19 cellular contexts compared by ENCODE assay signal in genomic region chr16:74020086-74020670, GRCh38.
A peak's percentile ranks its signal among the peaks of the same experiment; 100 is the strongest.
DNase-seq lines count a peak whose midpoint lies in the region; ATAC-seq, FAIRE-seq and TF ChIP-seq lines count a peak whose summit lies in the region.
"Had no signal": no experiment of that assay in that cellular context is flagged by ENCODE, and none has a peak within 500 bp of the region (broad histone marks: within the 10 kb centered on the region; RNA-seq: fewer than 3 reads in every experiment).

No MANE protein-coding gene starts in this region.

- H3K14ac ChIP-seq in H1 (ENCODE audit: insufficient read length): no peak overlapping the region

- H3K56ac ChIP-seq in H1 (replicated peaks; ENCODE audit: insufficient read length, low read depth, low read length): no peak overlapping the region

- no peak overlapping the region; the same call in 1 of the 2 replicates for H3K4me3 ChIP-seq in GM23338
- no peak overlapping the region for H3K4me3 ChIP-seq in HAP-1
- no peak overlapping the region; a peak in 1 of 8 replicates for H3K4me3 ChIP-seq in H1 (ENCODE audit: extremely low read depth in 1 of 4, insufficient read depth in 2 of 4, low read depth in 3 of 4, low read length in 4 of 4)
- no peak overlapping the region for H3K4me3 ChIP-seq in neural progenitor cell
- no peak overlapping the region for H3K4me3 ChIP-seq in mammary epithelial cell (replicated peaks in 1 of 3; ENCODE audit: insufficient read depth in 1 of 3, low read depth in 2 of 3, low read length in 3 of 3)
- no peak overlapping the region for H3K4me3 ChIP-seq in esophagus squamous epithelium

- H3K27ac Mint-ChIP-seq in GM23338 (no peak overlapping the region), neural progenitor cell (no peak overlapping the region)
- H3K27ac Mint-ChIP-seq: CD4-positive, CD25-positive, alpha-beta regulatory T cell; CD8-positive, alpha-beta memory T cell had no signal

- H3K36me3 Mint-ChIP-seq in GM23338 (ENCODE audit: low read depth) (no peaks in the 10 kb centered on the region), neural progenitor cell (no peaks in the 10 kb centered on the region)
- H3K36me3 Mint-ChIP-seq: CD4-positive, CD25-positive, alpha-beta regulatory T cell; CD8-positive, alpha-beta memory T cell had no signal

- H2BK120ac ChIP-seq in H1 (replicated peaks; ENCODE audit: low read depth, low read length): no peak overlapping the region

- H2AK5ac ChIP-seq in H1 (ENCODE audit: low read depth, low read length): no peak overlapping the region

- H3K27ac ChIP-seq in GM23338 (ENCODE audit: low read depth): no peak overlapping the region
- no peak overlapping the region for H3K27ac ChIP-seq in H1 (ENCODE audit: low read depth, low read length)
- no peak overlapping the region for H3K27ac ChIP-seq in neural progenitor cell
- no peak overlapping the region for H3K27ac ChIP-seq in mammary epithelial cell (ENCODE audit: insufficient read depth, low read depth, low read length)
- H3K27ac ChIP-seq in esophagus squamous epithelium: no peak overlapping the region

- no peak overlapping the region for H2BK5ac ChIP-seq in H1 (ENCODE audit: low read depth, low read length)

- 43% methylated on average over 4 of the region's 4 CpGs; no CpG with 5 or more reads in 1 of the 2 experiments for WGBS in H1 (ENCODE audit: extremely low coverage in 1 of 2, insufficient coverage in 1 of 2, insufficient read length in 1 of 2, insufficient replicate concordance in 2 of 2, low coverage in 1 of 2, low lambda C conversion rate in 2 of 2, missing lambda C conversion rate in 1 of 2), 2 experiments
- 56% methylated on average over 4 of the region's 4 CpGs for WGBS in mammary epithelial cell (ENCODE audit: low coverage, missing lambda C conversion rate)
- WGBS in esophagus squamous epithelium, 2 donors: 42 to 58% methylated on average over 4 of the region's 4 CpGs

- peaks cover 3% of the 10 kb centered on the region; the same call in 1 of the 2 replicates for H3K9me2 ChIP-seq in GM23338 (ENCODE audit: insufficient read depth)

- dilution Hi-C loops in mammary epithelial cell (cut with HindIII; ENCODE audit: low sequenced_read_pairs): no loop called here

- DNase-seq in GM23338 (ENCODE audit: low spot score) (peak; percentile 45), HAP-1 (ENCODE audit: low spot score in 2 of 2) (peak; percentile 86 to 99), H1 (ENCODE audit: low read depth in 1 of 2, low spot score in 2 of 2) (no peak), neural progenitor cell (ENCODE audit: low spot score) (peak; percentile 77), mammary epithelial cell (no peak), esophagus squamous epithelium (lab: John Stamatoyannopoulos, UW) (no peak)
- DNase-seq: BE2C; C1 segment of cervical spinal cord; Caco-2; CD4-positive, CD25-positive, alpha-beta regulatory T cell; CD8-positive, alpha-beta memory T cell; DMS79; GDM1; KG1 had no signal

- H3K23ac ChIP-seq in H1 (ENCODE audit: insufficient read length): no peak overlapping the region

- intact Hi-C loops in mammary epithelial cell (cut with micrococcal nuclease) (no loop called here), esophagus squamous epithelium (cut with DNase I) (no loop called here)

- H3K4me1 ChIP-seq in GM23338 (ENCODE audit: insufficient read depth): peaks cover 21% of the 10 kb centered on the region
- peaks cover 25% of the 10 kb centered on the region for H3K4me1 ChIP-seq in HAP-1
- H3K4me1 ChIP-seq in H1 (replicated peaks in 1 of 4; ENCODE audit: control insufficient read depth in 3 of 4, insufficient read depth in 4 of 4, low read length in 3 of 4): peaks cover 0 to 8% (median 4%) of the 10 kb centered on the region in 4 experiments; a peak in 3 of 7 replicates
- H3K4me1 ChIP-seq in neural progenitor cell: peaks cover 36% of the 10 kb centered on the region
- no peaks in the 10 kb centered on the region for H3K4me1 ChIP-seq in mammary epithelial cell (ENCODE audit: insufficient read depth, low read length)
- no peaks in the 10 kb centered on the region for H3K4me1 ChIP-seq in esophagus squamous epithelium
- H3K4me1 ChIP-seq: BE2C, Caco-2 had no signal

- no peaks in the 10 kb centered on the region for H3K36me3 ChIP-seq in GM23338 (ENCODE audit: insufficient read depth)
- no peaks in the 10 kb centered on the region for H3K36me3 ChIP-seq in HAP-1 (replicated peaks)
- H3K36me3 ChIP-seq in H1 (ENCODE audit: control insufficient read depth in 2 of 4, insufficient read depth in 4 of 4, low read length in 3 of 4): no peaks in the 10 kb centered on the region
- H3K36me3 ChIP-seq in neural progenitor cell: no peaks in the 10 kb centered on the region
- H3K36me3 ChIP-seq in mammary epithelial cell (ENCODE audit: insufficient read depth, low read length): no peaks in the 10 kb centered on the region
- no peaks in the 10 kb centered on the region for H3K36me3 ChIP-seq in esophagus squamous epithelium
- H3K36me3 ChIP-seq: BE2C had no signal

- H3K9me3 Mint-ChIP-seq in GM23338 (no peaks in the 10 kb centered on the region), neural progenitor cell (peaks cover 3% of the 10 kb centered on the region)

- no peak overlapping the region for H2BK15ac ChIP-seq in H1 (ENCODE audit: low read length)

- TF ChIP-seq POLR2A in H1 (IDR thresholded peaks at IDR 0.05; ENCODE audit: control extremely low read depth in 1 of 2, low read depth in 2 of 2, low read length in 2 of 2) (no peak), esophagus squamous epithelium (IDR thresholded peaks at IDR 0.05) (no peak)

- H4K91ac ChIP-seq in H1 (replicated peaks; ENCODE audit: insufficient read length, low read length): no peak overlapping the region

- POLR2A ChIA-PET in H1 (lab: Charles Lee; ENCODE audit: partially characterized antibody): interaction anchor here (0.9 to 1.0 kb wide), 2 partner anchors 14 to 15 kb away, joined by 3 read pairs; no protein-coding TSS in a partner anchor

- H2BK20ac ChIP-seq in H1 (ENCODE audit: low read length): no peak overlapping the region

- no peaks in the 10 kb centered on the region for H3K9me3 ChIP-seq in HAP-1
- H3K9me3 ChIP-seq in H1 (ENCODE audit: insufficient read depth in 2 of 2, low read depth in 1 of 2, low read length in 1 of 2): no peaks in the 10 kb centered on the region; a peak in 1 of 4 replicates
- H3K9me3 ChIP-seq in neural progenitor cell (ENCODE audit: low read depth): no peaks in the 10 kb centered on the region
- no peaks in the 10 kb centered on the region for H3K9me3 ChIP-seq in mammary epithelial cell (replicated peaks; ENCODE audit: insufficient read depth, low read length)
- no peaks in the 10 kb centered on the region for H3K9me3 ChIP-seq in esophagus squamous epithelium
- H3K9me3 ChIP-seq: BE2C, Caco-2 had no signal

- FAIRE-seq in H1 (lab: Jason Lieb, UNC): no peak
- FAIRE-seq: D721Med, GM12892, GM18507, H54 had no signal

- TF ChIP-seq CTCF in GM23338 (conservative IDR thresholded peaks at IDR 0.05; ENCODE audit: low read depth in 2 of 2) (no peak), H1 (IDR thresholded peaks at IDR 0.05; ENCODE audit: control extremely low read depth in 1 of 3, insufficient read depth in 1 of 3, low read depth in 1 of 3, low read length in 3 of 3) (no peak), neural progenitor cell (IDR thresholded peaks at IDR 0.05) (no peak), mammary epithelial cell (conservative IDR thresholded peaks at IDR 0.05 in 1 of 2, IDR thresholded peaks at IDR 0.05 in 1 of 2; ENCODE audit: extremely low read depth in 1 of 2, insufficient read depth in 1 of 2, low read depth in 1 of 2, low read length in 2 of 2) (no peak), esophagus squamous epithelium (IDR thresholded peaks at IDR 0.05) (no peak)

- H3K18ac ChIP-seq in H1 (ENCODE audit: extremely low read depth, low read length): no peak overlapping the region

- H4K20me1 ChIP-seq in GM23338 (replicated peaks; ENCODE audit: insufficient read depth): no peaks in the 10 kb centered on the region
- H4K20me1 ChIP-seq in H1 (replicated peaks in 1 of 2; ENCODE audit: control insufficient read depth in 1 of 2, insufficient read depth in 2 of 2, low read length in 2 of 2): no peaks in the 10 kb centered on the region
- H4K20me1 ChIP-seq in neural progenitor cell (ENCODE audit: low read depth): no peaks in the 10 kb centered on the region
- no peaks in the 10 kb centered on the region for H4K20me1 ChIP-seq in mammary epithelial cell (ENCODE audit: insufficient read depth, low read length)

- H3K4ac ChIP-seq in H1 (replicated peaks; ENCODE audit: insufficient read length, low read depth, low read length): no peak overlapping the region

- no peak overlapping the region for H4K8ac ChIP-seq in H1 (ENCODE audit: extremely low read depth, insufficient read depth, low read length)

- H3K4me1 Mint-ChIP-seq in GM23338 (peaks cover 35% of the 10 kb centered on the region), neural progenitor cell (peaks cover 41% of the 10 kb centered on the region)
- H3K4me1 Mint-ChIP-seq: CD4-positive, CD25-positive, alpha-beta regulatory T cell; CD8-positive, alpha-beta memory T cell had no signal

- no TSS peak for BruUV-seq in mammary epithelial cell (replicated peaks; lab: Mats Ljungman, UMichigan)

- TF ChIP-seq RAD21 in H1 (IDR thresholded peaks at IDR 0.05 in 1 of 2, conservative IDR thresholded peaks at IDR 0.05 in 1 of 2; ENCODE audit: low read depth in 2 of 2, low read length in 2 of 2): no peak

- H3K27me3 ChIP-seq in GM23338 (ENCODE audit: insufficient read depth) (no peaks in the 10 kb centered on the region), HAP-1 (ENCODE audit: low read depth) (no peaks in the 10 kb centered on the region), H1 (replicated peaks in 1 of 4; ENCODE audit: control insufficient read depth in 3 of 4, extremely low read depth in 1 of 4, insufficient read depth in 3 of 4, low read length in 3 of 4) (no peaks in the 10 kb centered on the region), neural progenitor cell (no peaks in the 10 kb centered on the region), mammary epithelial cell (ENCODE audit: insufficient read depth, low read length) (no peaks in the 10 kb centered on the region), esophagus squamous epithelium (no peaks in the 10 kb centered on the region)

- H3K79me2 ChIP-seq in GM23338 (replicated peaks; ENCODE audit: insufficient read depth) (no peaks in the 10 kb centered on the region), H1 (ENCODE audit: control insufficient read depth in 1 of 2, insufficient read depth in 2 of 2, low read length in 2 of 2) (no peaks in the 10 kb centered on the region), neural progenitor cell (ENCODE audit: low read depth) (no peaks in the 10 kb centered on the region), mammary epithelial cell (ENCODE audit: insufficient read depth, low read length) (no peaks in the 10 kb centered on the region)

- peak overlapping the region; percentile 8 for H3K4me2 ChIP-seq in GM23338
- peak overlapping the region; percentile 30 to 32; a peak in 2 of 4 replicates for H3K4me2 ChIP-seq in H1 (ENCODE audit: insufficient read depth in 1 of 2, low read depth in 2 of 2, low read length in 2 of 2)
- H3K4me2 ChIP-seq in neural progenitor cell: peak overlapping the region; percentile 68
- H3K4me2 ChIP-seq in mammary epithelial cell (ENCODE audit: insufficient read depth, low read depth, low read length): no peak overlapping the region

- TF ChIP-seq EP300 in H1 (IDR thresholded peaks at IDR 0.05; ENCODE audit: borderline replicate concordance in 1 of 2, low read depth in 2 of 2, low read length in 2 of 2): no peak

- no peaks in the 10 kb centered on the region for H3K23me2 ChIP-seq in H1 (ENCODE audit: low read depth, low read length)

- H3K9ac ChIP-seq in H1 (replicated peaks in 1 of 4; ENCODE audit: extremely low read depth in 1 of 4, low read depth in 3 of 4, low read length in 3 of 4) (no peak overlapping the region), neural progenitor cell (no peak overlapping the region), mammary epithelial cell (ENCODE audit: insufficient read depth, low read length) (no peak overlapping the region)

- H3F3A ChIP-seq in GM23338 (replicated peaks; ENCODE audit: low read depth): no peaks in the 10 kb centered on the region
- no peaks in the 10 kb centered on the region for H3F3A ChIP-seq in neural progenitor cell (ENCODE audit: low read depth)

- peak; percentile 66 for ATAC-seq in GM23338
- no peak for ATAC-seq in GM19351 (IDR thresholded peaks at IDR 0.05; ENCODE audit: unreplicated experiment)

- H2AFZ ChIP-seq in GM23338 (no peak overlapping the region), H1 (ENCODE audit: low read length) (no peak overlapping the region), neural progenitor cell (replicated peaks) (no peak overlapping the region), mammary epithelial cell (ENCODE audit: low read depth, low read length) (no peak overlapping the region)

- H3K4me3 Mint-ChIP-seq in GM23338: peak overlapping the region; percentile 6; the same call in 1 of the 3 replicates
- H3K4me3 Mint-ChIP-seq in neural progenitor cell: no peak overlapping the region
- H3K4me3 Mint-ChIP-seq: CD4-positive, CD25-positive, alpha-beta regulatory T cell; CD8-positive, alpha-beta memory T cell had no signal

- CTCF ChIA-PET in H1 (lab: Charles Lee; ENCODE audit: partially characterized antibody) (interaction anchor here (1.3 to 1.6 kb wide), 2 partner anchors 8 to 15 kb away, joined by 3 to 7 read pairs; no protein-coding TSS in a partner anchor), mammary epithelial cell (lab: Charles Lee; ENCODE audit: low non-redundant PET) (no interaction called here)

- no peak overlapping the region for H4K5ac ChIP-seq in H1 (ENCODE audit: insufficient read length, low read depth, low read length)

- no peak overlapping the region for H2BK12ac ChIP-seq in H1 (ENCODE audit: low read depth, low read length)

- in situ Hi-C loops in HAP-1 (cut with MboI; ENCODE audit: low sequenced_read_pairs): no loop called here
- in situ Hi-C loops in mammary epithelial cell (cut with MboI; ENCODE audit: low sequenced_read_pairs in 2 of 2): no loop called here

- no peaks in the 10 kb centered on the region for H3K79me1 ChIP-seq in H1 (ENCODE audit: low read depth, low read length)

- H3K27me3 Mint-ChIP-seq in GM23338 (ENCODE audit: insufficient read depth, low read depth, poor library complexity) (no peaks in the 10 kb centered on the region), neural progenitor cell (ENCODE audit: insufficient read depth, low read depth) (no peaks in the 10 kb centered on the region)
- H3K27me3 Mint-ChIP-seq: CD4-positive, CD25-positive, alpha-beta regulatory T cell; CD8-positive, alpha-beta memory T cell had no signal

Comparison
In these comparisons a context has a peak if more than half of its experiments do, and no peak if none do; other contexts are left out.
1. DNase-seq: peak in GM23338 (single experiment), HAP-1 (2 of 2) and neural progenitor cell (single experiment); none in H1 (0 of 2), mammary epithelial cell (single experiment) and esophagus squamous epithelium (single experiment).